ENCODE assay signal across 28 cellular contexts in genomic region chr6:160201056-160201455, GRCh38. TPM values are rescaled to one million over a fixed set of nuclear protein-coding genes. Genes with fewer than 3 reads are reported as not detected.
"Had no signal": no experiment of that assay in that cellular context is flagged by ENCODE, and none has a peak within 500 bp of the region (broad histone marks: within the 10 kb centered on the region; RNA-seq: fewer than 3 reads in every experiment).

No MANE protein-coding gene starts in this region.

- H3K27ac Mint-ChIP-seq: memory B cell; naive thymus-derived CD8-positive, alpha-beta T cell; stimulated activated naive B cell treated with anti-CD40 and anti-IgM and Interleukin-4, amounts not matched to agents 10 μg/mL and 1 μg/mL and 100 μg/mL, for 72 hours; stimulated activated naive CD8-positive, alpha-beta T cell treated with anti-CD3 and anti-CD28 coated beads, Interleukin-15, amount 100 ng/mL, for 72 hours had no signal

- FAIRE-seq: endometrium, frontal cortex, pancreas had no signal

- H3K27ac ChIP-seq: heart left ventricle, lower lobe of right lung, pancreas, prostate gland, right lobe of liver, skin epidermis, testis, tibial nerve, upper lobe of right lung, vagina had no signal

- H3K4me3 ChIP-seq: heart left ventricle, lower lobe of right lung, pancreas, prostate gland, right lobe of liver, skin epidermis, testis, tibial nerve, upper lobe of right lung, vagina had no signal

- H3K4me1 ChIP-seq: heart left ventricle, lower lobe of right lung, pancreas, prostate gland, right lobe of liver, testis, upper lobe of right lung had no signal

- H3K36me3 Mint-ChIP-seq: memory B cell; stimulated activated naive B cell treated with anti-CD40 and anti-IgM and Interleukin-4, amounts not matched to agents 10 μg/mL and 1 μg/mL and 100 μg/mL, for 72 hours had no signal

- H3K9me3 ChIP-seq: lower lobe of right lung, pancreas, prostate gland, right lobe of liver, testis, upper lobe of right lung, vagina had no signal

- DNase-seq: effector memory CD4-positive, alpha-beta T cell; heart left ventricle; hippocampal formation; lower lobe of right lung; midbrain; naive thymus-derived CD8-positive, alpha-beta T cell; occipital lobe; pancreas; right lobe of liver; stimulated activated CD4-positive, alpha-beta T cell treated with anti-CD3 and anti-CD28 coated beads, Interleukin-2, amount 100 ng/mL, for 24 hours; stimulated activated CD4-positive, alpha-beta T cell treated with anti-CD3 and anti-CD28 coated beads, Interleukin-4, amount 100 ng/mL, for 4 hours; stimulated activated naive B cell treated with anti-CD40 and anti-IgM and Interleukin-4, amounts not matched to agents 10 μg/mL and 1 μg/mL and 100 μg/mL, for 72 hours; stimulated activated naive CD8-positive, alpha-beta T cell treated with anti-CD3 and anti-CD28 coated beads, Interleukin-15, amount 100 ng/mL, for 72 hours; testis; upper lobe of right lung had no signal

- H3K27me3 ChIP-seq: heart left ventricle, pancreas, right lobe of liver, testis, tibial nerve, upper lobe of right lung, vagina had no signal

- ATAC-seq: esophagus mucosa; left lobe of liver; lower lobe of right lung; naive thymus-derived CD8-positive, alpha-beta T cell; pancreas; right lobe of liver; stimulated activated naive B cell treated with anti-CD40 and anti-IgM and Interleukin-4, amounts not matched to agents 10 μg/mL and 1 μg/mL and 100 μg/mL, for 72 hours; stimulated activated naive CD8-positive, alpha-beta T cell treated with anti-CD3 and anti-CD28 coated beads, Interleukin-15, amount 100 ng/mL, for 72 hours; upper lobe of right lung had no signal

- H3K4me1 Mint-ChIP-seq: memory B cell; naive thymus-derived CD8-positive, alpha-beta T cell; stimulated activated naive B cell treated with anti-CD40 and anti-IgM and Interleukin-4, amounts not matched to agents 10 μg/mL and 1 μg/mL and 100 μg/mL, for 72 hours; stimulated activated naive CD8-positive, alpha-beta T cell treated with anti-CD3 and anti-CD28 coated beads, Interleukin-15, amount 100 ng/mL, for 72 hours had no signal

- H3K36me3 ChIP-seq: heart left ventricle, lower lobe of right lung, pancreas, prostate gland, right lobe of liver, tibial nerve, upper lobe of right lung, vagina had no signal

- H3K4me3 Mint-ChIP-seq: memory B cell; naive thymus-derived CD8-positive, alpha-beta T cell; neural crest cell; stimulated activated naive B cell treated with anti-CD40 and anti-IgM and Interleukin-4, amounts not matched to agents 10 μg/mL and 1 μg/mL and 100 μg/mL, for 72 hours; stimulated activated naive CD8-positive, alpha-beta T cell treated with anti-CD3 and anti-CD28 coated beads, Interleukin-15, amount 100 ng/mL, for 72 hours had no signal

RNA-seq across cellular contexts. Expression of gene SLC22A2, which starts 57.6 kb away (rescaled TPM):
- total RNA-seq: esophagus mucosa; fibroblast of lung; glomerular endothelial cell; heart left ventricle; left lobe of liver; lower lobe of right lung; naive thymus-derived CD8-positive, alpha-beta T cell; neural crest cell; pancreas; prostate gland; right lobe of liver; subcutaneous adipose tissue; tibial nerve; upper lobe of right lung; vagina had no signal
- polyA plus RNA-seq: fibroblast of lung; heart left ventricle; naive thymus-derived CD8-positive, alpha-beta T cell; pancreas had no signal
